7 cellular contexts compared by ENCODE assay signal in genomic region chr7:27165089-27165654, GRCh38. TPM values are rescaled to one million over a fixed set of nuclear protein-coding genes. Genes with fewer than 3 reads are reported as not detected.
DNase-seq lines count a peak whose midpoint lies in the region; ATAC-seq, FAIRE-seq and TF ChIP-seq lines count a peak whose summit lies in the region.

HOXA9 (minus strand) TSS chr7:27165537; CDS start chr7:27165457, 80 bp downstream.

- peaks cover 15% of the 10 kb centered on the region for H3K9me3 Mint-ChIP-seq in glutamatergic neuron (ENCODE audit: unreplicated experiment)
- peaks cover 8% of the 10 kb centered on the region for H3K9me3 Mint-ChIP-seq in endodermal cell

- peaks cover 35 to 65% (median 44%) of the 10 kb centered on the region in 3 donors for H3K4me1 ChIP-seq in skeletal muscle tissue (ENCODE audit: control insufficient read depth in 3 of 3, insufficient read depth in 3 of 3, low read length in 3 of 3)
- no peaks in the 10 kb centered on the region for H3K4me1 ChIP-seq in endodermal cell (ENCODE audit: control insufficient read depth, insufficient read depth, low read length)

- TF ChIP-seq CTCF in glutamatergic neuron (IDR thresholded peaks at IDR 0.05; ENCODE audit: partially characterized antibody, unreplicated experiment) (no peak), GM20000 (IDR thresholded peaks at IDR 0.05; ENCODE audit: extremely low read depth, missing control alignments) (no peak), endodermal cell (conservative IDR thresholded peaks at IDR 0.05) (no peak)

- FAIRE-seq in H54 (lab: Jason Lieb, UNC): no peak

- H3K27me3 ChIP-seq in skeletal muscle tissue (ENCODE audit: control insufficient read depth in 3 of 3, insufficient read depth in 3 of 3, low read length in 3 of 3): peaks cover 0 to 3% (median 3%) of the 10 kb centered on the region in 3 donors
- H3K27me3 ChIP-seq in endodermal cell (ENCODE audit: control insufficient read depth, insufficient read depth, low read length, poor library complexity, severe bottlenecking): peaks cover 100% of the 10 kb centered on the region

- no peaks in the 10 kb centered on the region for H3K9me3 ChIP-seq in skeletal muscle tissue (ENCODE audit: control insufficient read depth in 3 of 3, low read length in 3 of 3)
- H3K9me3 ChIP-seq in endodermal cell (ENCODE audit: control insufficient read depth, low read length): peaks cover 5% of the 10 kb centered on the region

- no peak for DNase-seq in H54 (ENCODE audit: insufficient read length, low spot score)
- DNase-seq in SKM-1 treated with dmso at 0.1 percent for 144 hours (lab: John Stamatoyannopoulos, UW; ENCODE audit: unreplicated experiment): peak; percentile 83
- DNase-seq in glutamatergic neuron: peak; percentile 11
- no peak for DNase-seq in GM20000 (ENCODE audit: low spot score)
- no peak for DNase-seq in endodermal cell

- H3K27ac ChIP-seq in skeletal muscle tissue (ENCODE audit: low read depth, low read length): peak within 1 kb of the TSS; percentile 92
- H3K27ac ChIP-seq in endodermal cell (ENCODE audit: low read depth, low read length): no peak within 1 kb of the TSS

- H3K4me1 Mint-ChIP-seq in glutamatergic neuron (ENCODE audit: low read depth, unreplicated experiment) (peaks cover 2% of the 10 kb centered on the region), endodermal cell (no peaks in the 10 kb centered on the region)

- WGBS in endodermal cell (ENCODE audit: insufficient coverage in 1 of 2, insufficient read length in 1 of 2), 2 experiments: 9 to 12% methylated on average over 29 to 64 of the region's 64 CpGs

- peak; percentile 22; the same call in 1 of the 2 replicates for TF ChIP-seq POLR2A in H54 (IDR thresholded peaks at IDR 0.05; ENCODE audit: low read depth, low read length)

- no peak within 1 kb of the TSS for H3K27ac Mint-ChIP-seq in glutamatergic neuron (ENCODE audit: unreplicated experiment)
- H3K27ac Mint-ChIP-seq in endodermal cell: no peak within 1 kb of the TSS

- H3K27me3 Mint-ChIP-seq in glutamatergic neuron (ENCODE audit: unreplicated experiment): peaks cover 41% of the 10 kb centered on the region
- H3K27me3 Mint-ChIP-seq in endodermal cell (ENCODE audit: insufficient read depth): peaks cover 99% of the 10 kb centered on the region

- H3K36me3 ChIP-seq in skeletal muscle tissue (ENCODE audit: control insufficient read depth in 3 of 3, insufficient read depth in 3 of 3, low read length in 3 of 3) (peaks cover 0 to 6% (median 0%) of the 10 kb centered on the region in 3 donors), endodermal cell (ENCODE audit: control insufficient read depth, insufficient read depth, low read length) (no peaks in the 10 kb centered on the region)

- H3K9ac ChIP-seq in skeletal muscle tissue (ENCODE audit: low read depth in 1 of 3, low read length in 3 of 3) (peak within 1 kb of the TSS; percentile 89 to 97 (median 93)), endodermal cell (ENCODE audit: extremely low read depth, low read length, poor library complexity, severe bottlenecking) (no peak within 1 kb of the TSS)

- ATAC-seq in HG03432 (IDR thresholded peaks at IDR 0.05; ENCODE audit: unreplicated experiment): no peak

- H3K36me3 Mint-ChIP-seq in glutamatergic neuron (ENCODE audit: unreplicated experiment) (no peaks in the 10 kb centered on the region), endodermal cell (ENCODE audit: low read depth) (no peaks in the 10 kb centered on the region)

- H3K4me3 ChIP-seq in skeletal muscle tissue (ENCODE audit: low read length in 3 of 3) (peak within 1 kb of the TSS; percentile 90 to 93 (median 92)), endodermal cell (ENCODE audit: low read length) (no peak within 1 kb of the TSS)

- H3K4me3 Mint-ChIP-seq in glutamatergic neuron (ENCODE audit: unreplicated experiment) (peak within 1 kb of the TSS; percentile 34), endodermal cell (no peak within 1 kb of the TSS)

RNA-seq across cellular contexts. Expression of gene HOXA9, which starts in this region (rescaled TPM):
- total RNA-seq in glutamatergic neuron (ENCODE audit: unreplicated experiment) (not detected), skeletal muscle tissue (7.8 TPM), endodermal cell (not detected)
- 23.9 TPM for polyA plus RNA-seq in endodermal cell (2013, experiment 1 of 2)
- polyA plus RNA-seq in endodermal cell (2013, experiment 2 of 2): 14.3 TPM

Comparison
In these comparisons a context has a peak if more than half of its experiments do, and no peak if none do; other contexts are left out.
1. Peak in DNase-seq in glutamatergic neuron; RNA of the gene not detected or under 1 TPM.